Comparison of ENCODE assay signal across 8 cellular contexts in genomic region chr9:88497224-88497623, GRCh38. TPM values are rescaled to one million over a fixed set of nuclear protein-coding genes. Genes with fewer than 3 reads are reported as not detected.
"Had no signal": no experiment of that assay in that cellular context is flagged by ENCODE, and none has a peak within 500 bp of the region (broad histone marks: within the 10 kb centered on the region; RNA-seq: fewer than 3 reads in every experiment).

No MANE protein-coding gene starts in this region.

- H3K27ac Mint-ChIP-seq: IgD-negative memory B cell had no signal

- DNase-seq: GM23248, GOT3, H9, HCEC 1CT had no signal

- H2AFZ ChIP-seq: GM23248 had no signal

- H3K9ac ChIP-seq: GM23248 had no signal

- H3K4me1 Mint-ChIP-seq: IgD-negative memory B cell had no signal

- H3K4me3 Mint-ChIP-seq: H9, IgD-negative memory B cell had no signal

- H3K27ac ChIP-seq: GM23248, HL-60 had no signal

- FAIRE-seq: H54, HepG2 had no signal

- H3K9me3 Mint-ChIP-seq: H9, IgD-negative memory B cell had no signal

- H3K4me3 ChIP-seq: GM23248 had no signal

- H3K36me3 Mint-ChIP-seq: IgD-negative memory B cell had no signal

RNA-seq across cellular contexts. Expression of gene NXNL2, which starts 37.8 kb away (rescaled TPM):
- total RNA-seq: HepG2 had no signal
- polyA plus RNA-seq: HepG2, IgD-negative memory B cell had no signal
